18 cellular contexts compared by ENCODE assay signal in the genomic region with DNA sequence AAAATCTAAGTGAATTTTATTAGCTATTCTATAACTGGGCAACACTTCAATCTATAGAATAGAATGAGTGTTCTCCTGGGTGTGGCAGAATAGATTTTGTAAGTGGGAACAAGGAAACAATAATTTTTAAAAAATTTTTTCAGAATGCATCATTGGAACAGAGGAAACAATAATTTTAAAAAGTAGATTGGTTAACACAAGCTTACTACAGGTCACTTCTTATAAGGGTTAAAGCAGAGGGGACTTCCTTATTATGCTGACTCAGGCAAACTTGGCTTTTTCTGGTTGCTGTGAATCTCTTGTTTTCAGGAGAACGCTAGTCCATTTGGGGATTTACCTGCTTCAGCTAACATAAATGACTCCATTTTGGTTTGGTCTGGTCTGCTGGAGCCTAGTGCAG. TPM values are rescaled to one million over a fixed set of nuclear protein-coding genes. Genes with fewer than 3 reads are reported as not detected.
DNase-seq lines count a peak whose midpoint lies in the region; ATAC-seq, FAIRE-seq and TF ChIP-seq lines count a peak whose summit lies in the region.
"Had no signal": no experiment of that assay in that cellular context is flagged by ENCODE, and none has a peak within 500 bp of the region (broad histone marks: within the 10 kb centered on the region; RNA-seq: fewer than 3 reads in every experiment).

No MANE protein-coding gene starts in this region.

- no peaks in the 10 kb centered on the region for H3K79me2 ChIP-seq in H1 (ENCODE audit: control insufficient read depth in 1 of 2, insufficient read depth in 2 of 2, low read length in 2 of 2)

- H2BK5ac ChIP-seq in H1 (ENCODE audit: low read depth, low read length): no peak overlapping the region

- no peak overlapping the region for H4K5ac ChIP-seq in H1 (ENCODE audit: insufficient read length, low read depth, low read length)

- 84% methylated on average over 1 of the region's 1 CpG; no CpG with 5 or more reads in 1 of the 2 experiments for WGBS in H1 (ENCODE audit: extremely low coverage in 1 of 2, insufficient coverage in 1 of 2, insufficient read length in 1 of 2, insufficient replicate concordance in 2 of 2, low coverage in 1 of 2, low lambda C conversion rate in 2 of 2, missing lambda C conversion rate in 1 of 2), 2 experiments
- 39 to 71% methylated on average over 1 of the region's 1 CpG for WGBS in sigmoid colon, 2 donors

- TF ChIP-seq EP300 in H1 (IDR thresholded peaks at IDR 0.05; ENCODE audit: borderline replicate concordance in 1 of 2, low read depth in 2 of 2, low read length in 2 of 2): no peak
- no peak for TF ChIP-seq EP300 in sigmoid colon (IDR thresholded peaks at IDR 0.05)

- H2AFZ ChIP-seq in H1 (ENCODE audit: low read length): no peak overlapping the region

- H3K27me3 Mint-ChIP-seq in natural killer cell treated with Interleukin-12 subunit alpha and Interleukin-12 subunit beta and Interleukin-15 and Interleukin-18, amount 100 ng/mL, for 72 hours: no peaks in the 10 kb centered on the region
- H3K27me3 Mint-ChIP-seq in natural killer cell (ENCODE audit: low read depth in 2 of 2): no peaks in the 10 kb centered on the region
- H3K27me3 Mint-ChIP-seq: B cell had no signal

- H3K36me3 Mint-ChIP-seq in natural killer cell treated with Interleukin-12 subunit alpha and Interleukin-12 subunit beta and Interleukin-15 and Interleukin-18, amount 100 ng/mL, for 72 hours: peaks cover 8% of the 10 kb centered on the region
- H3K36me3 Mint-ChIP-seq in natural killer cell: peaks cover 6% of the 10 kb centered on the region

- no peak overlapping the region for H2BK20ac ChIP-seq in H1 (ENCODE audit: low read length)

- H3K27ac Mint-ChIP-seq in natural killer cell treated with Interleukin-12 subunit alpha and Interleukin-12 subunit beta and Interleukin-15 and Interleukin-18, amount 100 ng/mL, for 72 hours: peak overlapping the region in 1 of 2 donors; percentile 51
- H3K27ac Mint-ChIP-seq in natural killer cell: no peak overlapping the region
- H3K27ac Mint-ChIP-seq: B cell; CD8-positive, alpha-beta T cell had no signal

- no peaks in the 10 kb centered on the region for H3K79me1 ChIP-seq in H1 (ENCODE audit: low read depth, low read length)

- POLR2A ChIA-PET in H1 (lab: Charles Lee; ENCODE audit: partially characterized antibody): no interaction called here

- ATAC-seq in natural killer cell treated with Interleukin-12 subunit alpha and Interleukin-12 subunit beta and Interleukin-15 and Interleukin-18, amount 100 ng/mL, for 72 hours: no peak
- ATAC-seq in natural killer cell (no peak), HG02610 (IDR thresholded peaks at IDR 0.05; ENCODE audit: unreplicated experiment) (no peak), GM21786 (IDR thresholded peaks at IDR 0.05; ENCODE audit: unreplicated experiment) (no peak)
- ATAC-seq: CD8-positive, alpha-beta T cell had no signal

- CTCF ChIA-PET in H1 (lab: Charles Lee; ENCODE audit: partially characterized antibody): interaction anchor here (0.5 to 2.0 kb wide), 4 partner anchors 9 to 232 kb away, joined by 3 to 7 read pairs (median 4); no protein-coding TSS in a partner anchor

- no peak overlapping the region for H2AK5ac ChIP-seq in H1 (ENCODE audit: low read depth, low read length)

- H3K27me3 ChIP-seq in H1 (replicated peaks in 1 of 4; ENCODE audit: control insufficient read depth in 3 of 4, extremely low read depth in 1 of 4, insufficient read depth in 3 of 4, low read length in 3 of 4) (no peaks in the 10 kb centered on the region; a peak in 1 of 7 replicates), sigmoid colon (no peaks in the 10 kb centered on the region), uterus (no peaks in the 10 kb centered on the region)
- H3K27me3 ChIP-seq: BLaER1 treated with 17β-estradiol and CSF1 and Interleukin-3, amounts not matched to agents 10 nM and 100 nM had no signal

- H3K4me3 Mint-ChIP-seq in natural killer cell treated with Interleukin-12 subunit alpha and Interleukin-12 subunit beta and Interleukin-15 and Interleukin-18, amount 100 ng/mL, for 72 hours: no peak overlapping the region
- no peak overlapping the region for H3K4me3 Mint-ChIP-seq in natural killer cell
- H3K4me3 Mint-ChIP-seq: B cell; CD8-positive, alpha-beta T cell had no signal

- H3K9me3 Mint-ChIP-seq in natural killer cell treated with Interleukin-12 subunit alpha and Interleukin-12 subunit beta and Interleukin-15 and Interleukin-18, amount 100 ng/mL, for 72 hours: peaks cover 6% of the 10 kb centered on the region
- H3K9me3 Mint-ChIP-seq in natural killer cell: no peaks in the 10 kb centered on the region

- H3K4me1 Mint-ChIP-seq in natural killer cell treated with Interleukin-12 subunit alpha and Interleukin-12 subunit beta and Interleukin-15 and Interleukin-18, amount 100 ng/mL, for 72 hours (ENCODE audit: low read depth in 2 of 2): peaks cover 0 to 19% of the 10 kb centered on the region in 2 donors
- peaks cover 17 to 27% of the 10 kb centered on the region in 2 donors for H3K4me1 Mint-ChIP-seq in natural killer cell
- H3K4me1 Mint-ChIP-seq: B cell had no signal

- H3K9me3 ChIP-seq in H1 (ENCODE audit: insufficient read depth in 2 of 2, low read depth in 1 of 2, low read length in 1 of 2): peaks cover 10 to 30% of the 10 kb centered on the region in 2 experiments
- peaks cover 0 to 7% (median 1%) of the 10 kb centered on the region in 4 donors for H3K9me3 ChIP-seq in sigmoid colon
- no peaks in the 10 kb centered on the region for H3K9me3 ChIP-seq in uterus

- no peak for TF ChIP-seq RAD21 in H1 (IDR thresholded peaks at IDR 0.05 in 1 of 2, conservative IDR thresholded peaks at IDR 0.05 in 1 of 2; ENCODE audit: low read depth in 2 of 2, low read length in 2 of 2)

- no peaks in the 10 kb centered on the region for H3K36me3 ChIP-seq in H1 (ENCODE audit: control insufficient read depth in 2 of 4, insufficient read depth in 4 of 4, low read length in 3 of 4)
- no peaks in the 10 kb centered on the region for H3K36me3 ChIP-seq in sigmoid colon
- no peaks in the 10 kb centered on the region for H3K36me3 ChIP-seq in uterus
- H3K36me3 ChIP-seq: HAP-1 had no signal

- no peak overlapping the region for H4K91ac ChIP-seq in H1 (replicated peaks; ENCODE audit: insufficient read length, low read length)

- DNase-seq in natural killer cell treated with Interleukin-12 subunit alpha and Interleukin-12 subunit beta and Interleukin-15 and Interleukin-18, amount 100 ng/mL, for 72 hours (ENCODE audit: low spot score): peak; percentile 15
- DNase-seq in natural killer cell (no peak), H1 (ENCODE audit: low read depth in 1 of 2, low spot score in 2 of 2) (no peak), sigmoid colon (no peak), uterus (no peak), cerebellar cortex (ENCODE audit: low spot score) (no peak)
- DNase-seq: 8988T; Calu3; CD8-positive, alpha-beta T cell; DMS79 treated with DMSO at 0.1 percent for 48 hours; GF-D8 had no signal

- H3K4me1 ChIP-seq in H1 (replicated peaks in 1 of 4; ENCODE audit: control insufficient read depth in 3 of 4, insufficient read depth in 4 of 4, low read length in 3 of 4): no peaks in the 10 kb centered on the region
- peaks cover 0 to 45% (median 23%) of the 10 kb centered on the region in 4 donors for H3K4me1 ChIP-seq in sigmoid colon
- no peaks in the 10 kb centered on the region for H3K4me1 ChIP-seq in uterus
- H3K4me1 ChIP-seq: HAP-1 had no signal

- H3K4me3 ChIP-seq in H1 (ENCODE audit: extremely low read depth in 1 of 4, insufficient read depth in 2 of 4, low read depth in 3 of 4, low read length in 4 of 4) (no peak overlapping the region), sigmoid colon (no peak overlapping the region), uterus (no peak overlapping the region)
- H3K4me3 ChIP-seq: BLaER1 treated with 17β-estradiol and CSF1 and Interleukin-3, amounts not matched to agents 10 nM and 100 nM; HAP-1 had no signal

- no peak overlapping the region for H2BK15ac ChIP-seq in H1 (ENCODE audit: low read length)

- TF ChIP-seq CTCF in natural killer cell (IDR thresholded peaks at IDR 0.05) (no peak), H1 (IDR thresholded peaks at IDR 0.05; ENCODE audit: control extremely low read depth in 1 of 3, insufficient read depth in 1 of 3, low read depth in 1 of 3, low read length in 3 of 3) (no peak), sigmoid colon (IDR thresholded peaks at IDR 0.05) (no peak), uterus (IDR thresholded peaks at IDR 0.05) (no peak)

- H4K8ac ChIP-seq in H1 (ENCODE audit: extremely low read depth, insufficient read depth, low read length): no peak overlapping the region

- H3K4ac ChIP-seq in H1 (replicated peaks; ENCODE audit: insufficient read length, low read depth, low read length): no peak overlapping the region

- no peak overlapping the region for H3K18ac ChIP-seq in H1 (ENCODE audit: extremely low read depth, low read length)

- TF ChIP-seq POLR2A in H1 (IDR thresholded peaks at IDR 0.05; ENCODE audit: control extremely low read depth in 1 of 2, low read depth in 2 of 2, low read length in 2 of 2) (no peak), sigmoid colon (IDR thresholded peaks at IDR 0.05) (no peak), uterus (IDR thresholded peaks at IDR 0.05) (no peak)

- no peak overlapping the region for H3K4me2 ChIP-seq in H1 (ENCODE audit: insufficient read depth in 1 of 2, low read depth in 2 of 2, low read length in 2 of 2)
- H3K4me2 ChIP-seq: BLaER1 treated with 17β-estradiol and CSF1 and Interleukin-3, amounts not matched to agents 10 nM and 100 nM had no signal

- H2BK12ac ChIP-seq in H1 (ENCODE audit: low read depth, low read length): no peak overlapping the region

- H3K27ac ChIP-seq in H1 (ENCODE audit: low read depth, low read length) (no peak overlapping the region), sigmoid colon (peak overlapping the region in 3 of 4 donors; percentile 70 to 86 (median 84)), uterus (peak overlapping the region; percentile 53 to 60)
- H3K27ac ChIP-seq: BLaER1 treated with 17β-estradiol and CSF1 and Interleukin-3, amounts not matched to agents 10 nM and 100 nM had no signal

- H4K20me1 ChIP-seq in H1 (replicated peaks in 1 of 2; ENCODE audit: control insufficient read depth in 1 of 2, insufficient read depth in 2 of 2, low read length in 2 of 2): no peaks in the 10 kb centered on the region
- H4K20me1 ChIP-seq: BLaER1 treated with 17β-estradiol and CSF1 and Interleukin-3, amounts not matched to agents 10 nM and 100 nM had no signal

- no peak for FAIRE-seq in H1 (lab: Jason Lieb, UNC)
- FAIRE-seq: HTR-8/SVneo had no signal

- no peak overlapping the region for H2BK120ac ChIP-seq in H1 (replicated peaks; ENCODE audit: low read depth, low read length)

- H3K14ac ChIP-seq in H1 (ENCODE audit: insufficient read length): no peak overlapping the region

- intact Hi-C loops in natural killer cell (cut with micrococcal nuclease) (no loop called here), sigmoid colon (cut with DNase I) (no loop called here), uterus (cut with DNase I; ENCODE audit: low total_unique reads) (no loop called here)

- H3K23me2 ChIP-seq in H1 (ENCODE audit: low read depth, low read length): no peaks in the 10 kb centered on the region

- H3K9ac ChIP-seq in H1 (replicated peaks in 1 of 4; ENCODE audit: extremely low read depth in 1 of 4, low read depth in 3 of 4, low read length in 3 of 4): no peak overlapping the region
- H3K9ac ChIP-seq: BLaER1 treated with 17β-estradiol and CSF1 and Interleukin-3, amounts not matched to agents 10 nM and 100 nM had no signal

- H3K23ac ChIP-seq in H1 (ENCODE audit: insufficient read length): no peak overlapping the region

- no peak overlapping the region for H3K56ac ChIP-seq in H1 (replicated peaks; ENCODE audit: insufficient read length, low read depth, low read length)

RNA-seq across cellular contexts. Expression of a gene that starts 52.5 kb away (rescaled TPM):
- total RNA-seq in natural killer cell treated with Interleukin-12 subunit alpha and Interleukin-12 subunit beta and Interleukin-15 and Interleukin-18, amount 100 ng/mL, for 72 hours: 100 to 1,000 TPM; 100 to 281 TPM
- 100 to 1,000 TPM; 152 to 240 (median 167) TPM for total RNA-seq in natural killer cell
- total RNA-seq in H1 (2021; fragmentation: NEBNext Ultra II Directional; extraction: Animal tissue kit (Norgen Biotek cat#: 25700)): not detected in 2 replicates
- not detected in 2 replicates for polyA plus RNA-seq in H1 (2011; rRNA removed)
- polyA plus RNA-seq in H1 (2011; cell fraction: cytosol; rRNA removed): not detected
- not detected for polyA plus RNA-seq in H1 (2011; cell fraction: nucleus; rRNA removed)
- not detected in 4 replicates for polyA plus RNA-seq in H1 (2012, experiment 1 of 2)
- polyA plus RNA-seq in H1 (2012, experiment 2 of 2): not detected
- polyA plus RNA-seq in H1 (2013, experiment 1 of 2): not detected
- polyA plus RNA-seq in H1 (2013, experiment 2 of 2): not detected
- not detected in 2 replicates for polyA minus RNA-seq in H1 (2011; rRNA and poly(A)+ RNA removed)
- polyA minus RNA-seq in H1 (2011; cell fraction: cytosol; rRNA and poly(A)+ RNA removed): not detected
- not detected for polyA minus RNA-seq in H1 (2011; cell fraction: nucleus; rRNA and poly(A)+ RNA removed)
- total RNA-seq in sigmoid colon: 10 to 100 TPM; 24.7 to 57.9 (median 47.1) TPM
- 1 to 10 TPM; 2.5 to 6.6 (median 6.4) TPM for polyA plus RNA-seq in sigmoid colon
- total RNA-seq in uterus: 10 to 100 TPM in 2 of 4 donors, 1 to 10 TPM in 2; 6.0 to 37.4 (median 17.4) TPM
- total RNA-seq: Calu3, H4 had no signal
